Comparison of ENCODE assay signal across 8 cellular contexts in the genomic region with DNA sequence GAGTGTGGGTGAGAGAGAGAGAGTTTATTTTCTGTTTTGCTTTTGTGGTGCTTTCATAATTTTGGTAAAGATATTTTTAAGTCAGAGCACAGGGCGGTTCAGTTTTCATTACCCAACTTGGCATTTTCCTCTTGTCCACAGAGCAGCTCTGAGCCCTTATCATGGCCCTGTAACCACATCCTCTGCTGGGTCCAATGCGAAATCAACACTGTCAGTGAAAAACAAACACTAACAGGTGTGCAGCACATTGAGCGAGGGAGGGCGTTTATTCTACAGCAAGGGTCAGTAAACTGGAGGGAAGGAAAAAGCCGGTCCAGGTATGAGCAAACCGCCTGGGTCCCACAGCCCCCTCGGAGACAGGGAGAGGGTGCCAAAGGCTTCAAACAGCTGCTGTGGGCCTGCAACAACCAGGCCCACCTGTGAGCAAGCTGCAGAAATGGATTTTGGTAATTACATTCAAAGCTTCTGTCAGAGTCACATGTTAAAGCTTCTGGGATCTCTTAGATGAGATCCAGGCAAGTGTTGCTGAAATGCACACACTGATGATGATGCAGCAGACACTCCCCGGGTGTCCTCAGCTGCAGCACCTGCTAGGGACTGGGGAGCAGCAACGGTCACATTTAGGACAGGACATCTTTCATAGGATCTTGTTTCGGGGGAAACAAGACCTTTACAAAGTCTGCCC.
A peak's percentile ranks its signal among the peaks of the same experiment; 100 is the strongest.
DNase-seq lines count a peak whose midpoint lies in the region; ATAC-seq lines count a peak whose summit lies in the region.

No MANE protein-coding gene starts in this region.

- no peak overlapping the region for H2BK120ac ChIP-seq in mesendoderm (ENCODE audit: low read depth, low read length)

- no peak overlapping the region for H3K18ac ChIP-seq in mesendoderm (ENCODE audit: low read length)

- H3K4me3 Mint-ChIP-seq in activated naive CD8-positive, alpha-beta T cell treated with anti-CD3 and anti-CD28 coated beads, Interleukin-2, amount 10 ng/mL, durations not matched to agents 7 days and 5 days = peak overlapping the region; percentile 51

- POLR2A ChIA-PET in activated naive CD8-positive, alpha-beta T cell treated with anti-CD3 and anti-CD28 coated beads, Interleukin-2, amount 10 ng/mL, durations not matched to agents 7 days and 5 days (lab: Charles Lee) = interaction anchor here (0.9 to 1.3 kb wide), 2 partner anchors 32 to 134 kb away, joined by 4 to 6 read pairs; no protein-coding TSS in a partner anchor

- no peak overlapping the region for H3K4me3 ChIP-seq in mesendoderm (ENCODE audit: low read length)

- DNase-seq in left cardiac atrium (no peak), cardiac septum (ENCODE audit: low spot score) (no peak), NCI-H345 (lab: John Stamatoyannopoulos, UW) (peak; percentile 81), mesendoderm (no peak), dermis blood vessel endothelial cell (no peak)
- peak; percentile 44 for DNase-seq in activated naive CD8-positive, alpha-beta T cell treated with anti-CD3 and anti-CD28 coated beads, Interleukin-2, amount 10 ng/mL, durations not matched to agents 7 days and 5 days
- no peak for DNase-seq in NK-92 treated with Interleukin-12 subunit alpha and Interleukin-12 subunit beta, amount 100 ng/mL, for 24 hours (lab: John Stamatoyannopoulos, UW)

- no peak overlapping the region for H3K23ac ChIP-seq in mesendoderm (ENCODE audit: low read length)

- H3K27me3 Mint-ChIP-seq in activated naive CD8-positive, alpha-beta T cell treated with anti-CD3 and anti-CD28 coated beads, Interleukin-2, amount 10 ng/mL, durations not matched to agents 7 days and 5 days = no peaks in the 10 kb centered on the region

- peaks cover 21% of the 10 kb centered on the region for H3K4me1 Mint-ChIP-seq in activated naive CD8-positive, alpha-beta T cell treated with anti-CD3 and anti-CD28 coated beads, Interleukin-2, amount 10 ng/mL, durations not matched to agents 7 days and 5 days

- H3K27me3 ChIP-seq in mesendoderm (ENCODE audit: insufficient read depth, low read length, poor library complexity) = no peaks in the 10 kb centered on the region

- no peak overlapping the region for H3K56ac ChIP-seq in mesendoderm (ENCODE audit: low read length)

- H3K9ac ChIP-seq in mesendoderm (ENCODE audit: low read length) = no peak overlapping the region

- H4K8ac ChIP-seq in mesendoderm (ENCODE audit: low read depth, low read length) = no peak overlapping the region

- intact Hi-C loops in left cardiac atrium (cut with DNase I) (no loop called here), cardiac septum (cut with DNase I) (loop anchor here (5.0 kb wide), 1 partner anchor 84 kb away; no protein-coding TSS in a partner anchor)

- no CpG with 5 or more reads among the region's 10 CpGs for WGBS in mesendoderm (ENCODE audit: extremely low coverage, insufficient coverage, low lambda C conversion rate)

- peaks cover 2% of the 10 kb centered on the region for H3K9me3 Mint-ChIP-seq in activated naive CD8-positive, alpha-beta T cell treated with anti-CD3 and anti-CD28 coated beads, Interleukin-2, amount 10 ng/mL, durations not matched to agents 7 days and 5 days

- H3K27ac ChIP-seq in mesendoderm (ENCODE audit: low read depth, low read length) = no peak overlapping the region

- H3K79me1 ChIP-seq in mesendoderm (ENCODE audit: low read length) = no peaks in the 10 kb centered on the region

- no peak overlapping the region for H3K4ac ChIP-seq in mesendoderm (ENCODE audit: low read depth, low read length)

- H3K4me1 ChIP-seq in mesendoderm (ENCODE audit: control insufficient read depth, low read depth, low read length) = no peaks in the 10 kb centered on the region

- no peak overlapping the region for H4K5ac ChIP-seq in mesendoderm (ENCODE audit: low read length)

- H2BK5ac ChIP-seq in mesendoderm (ENCODE audit: low read length) = no peak overlapping the region

- no peak overlapping the region for H2AK5ac ChIP-seq in mesendoderm (ENCODE audit: low read length)

- no peak overlapping the region for H3K4me2 ChIP-seq in mesendoderm (ENCODE audit: low read length)

- ATAC-seq in left cardiac atrium (peak; percentile 30 to 38), HG03045 (IDR thresholded peaks at IDR 0.05; ENCODE audit: unreplicated experiment) (peak; percentile 94)
- peak; percentile 95 for ATAC-seq in activated naive CD8-positive, alpha-beta T cell treated with anti-CD3 and anti-CD28 coated beads, Interleukin-2, amount 10 ng/mL, durations not matched to agents 7 days and 5 days (ENCODE audit: low read depth)

- H2BK15ac ChIP-seq in mesendoderm (replicated peaks; ENCODE audit: low read depth) = no peak overlapping the region

- peak overlapping the region; percentile 49 for H3K27ac Mint-ChIP-seq in activated naive CD8-positive, alpha-beta T cell treated with anti-CD3 and anti-CD28 coated beads, Interleukin-2, amount 10 ng/mL, durations not matched to agents 7 days and 5 days

- no peaks in the 10 kb centered on the region for H3K79me2 ChIP-seq in mesendoderm (ENCODE audit: control insufficient read depth, insufficient read depth, low read length)

- H3K36me3 ChIP-seq in mesendoderm (ENCODE audit: control insufficient read depth, insufficient read depth, low read length) = no peaks in the 10 kb centered on the region

- peaks cover 3% of the 10 kb centered on the region for H3K36me3 Mint-ChIP-seq in activated naive CD8-positive, alpha-beta T cell treated with anti-CD3 and anti-CD28 coated beads, Interleukin-2, amount 10 ng/mL, durations not matched to agents 7 days and 5 days

Comparison
In these comparisons a context has a peak if more than half of its experiments do, and no peak if none do; other contexts are left out.
1. ATAC-seq: peak in every context shown above with its lines; median percentile 95 in activated naive CD8-positive, alpha-beta T cell treated with anti-CD3 and anti-CD28 coated beads, Interleukin-2, amount 10 ng/mL, durations not matched to agents 7 days and 5 days; 94 in HG03045; 34 in left cardiac atrium.
2. DNase-seq: peak in NCI-H345 (single experiment) and activated naive CD8-positive, alpha-beta T cell treated with anti-CD3 and anti-CD28 coated beads, Interleukin-2, amount 10 ng/mL, durations not matched to agents 7 days and 5 days (single experiment); none in left cardiac atrium (single experiment), cardiac septum (single experiment), mesendoderm (single experiment), NK-92 treated with Interleukin-12 subunit alpha and Interleukin-12 subunit beta, amount 100 ng/mL, for 24 hours (single experiment) and dermis blood vessel endothelial cell (single experiment).